In the genomic region with DNA sequence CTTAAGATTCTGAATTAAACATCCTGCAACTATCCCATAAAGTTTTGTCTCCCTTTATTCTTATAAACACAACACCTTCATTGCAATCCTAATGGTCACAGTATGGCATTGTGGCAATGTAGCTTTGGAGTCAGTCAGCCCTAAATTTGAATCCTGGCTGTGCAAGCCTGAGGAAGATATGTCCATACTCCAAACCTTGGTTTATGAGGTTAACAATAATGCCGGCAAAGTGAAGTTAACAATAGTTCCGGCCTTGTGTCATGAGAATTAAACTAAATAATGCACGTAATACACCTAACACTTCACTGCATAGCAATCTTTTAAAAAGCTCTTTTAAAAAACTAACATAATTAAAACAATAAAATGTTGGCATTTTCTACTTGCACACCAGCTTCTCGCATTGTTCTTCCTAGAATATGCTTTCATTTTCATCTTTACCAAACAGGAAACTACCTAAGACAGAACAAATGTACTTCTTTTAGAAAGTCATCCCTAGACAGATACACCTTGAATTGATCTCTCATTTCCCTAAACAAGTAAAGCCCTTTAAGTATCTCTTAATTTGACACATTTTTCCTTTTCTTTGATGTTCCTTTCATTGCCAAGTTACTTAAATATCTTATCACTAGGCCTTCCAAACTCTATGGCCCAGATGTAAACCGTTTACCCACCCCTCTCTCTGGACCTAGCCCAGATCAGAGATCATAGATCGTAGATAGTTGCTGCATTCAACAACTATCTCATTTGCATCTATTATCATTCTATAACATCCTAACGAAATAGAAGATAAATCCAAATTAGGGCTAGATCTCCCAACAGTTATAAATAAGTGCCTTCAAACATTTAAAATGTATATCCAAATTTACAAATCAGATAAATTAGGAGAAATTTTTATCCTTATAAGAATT, we compare ENCODE assay signal across 9 cellular contexts.
DNase-seq lines count a peak whose midpoint lies in the region; ATAC-seq and TF ChIP-seq lines count a peak whose summit lies in the region.
"Had no signal": no experiment of that assay in that cellular context is flagged by ENCODE, and none has a peak within 500 bp of the region (broad histone marks: within the 10 kb centered on the region; RNA-seq: fewer than 3 reads in every experiment).

No MANE protein-coding gene starts in this region.

- peaks cover 0 to 9% (median 0%) of the 10 kb centered on the region in 11 experiments; a peak in 2 of 22 replicates for H3K36me3 ChIP-seq in BLaER1 treated with 17β-estradiol and CSF1 and Interleukin-3, amounts not matched to agents 10 nM and 100 nM
- H3K36me3 ChIP-seq in upper lobe of right lung (no peaks in the 10 kb centered on the region), SJCRH30 (no peaks in the 10 kb centered on the region; the same call in 1 of the 2 replicates)

- H3K9ac ChIP-seq in BLaER1 treated with 17β-estradiol and CSF1 and Interleukin-3, amounts not matched to agents 10 nM and 100 nM, result 0 out of 22 replicates have a peak overlapping the region, but pooled peaks of 1 of the 11 experiments have one; percentile 17

- peak overlapping the region; percentile 91 for H3K27ac Mint-ChIP-seq in chondrocyte (ENCODE audit: unreplicated experiment)

- no peaks in the 10 kb centered on the region for H3K9me3 Mint-ChIP-seq in chondrocyte (ENCODE audit: low read depth)

- peak overlapping the region in 7 of 11 experiments; percentile 30 to 76 (median 42); a peak in 12 of 22 replicates for H3K27ac ChIP-seq in BLaER1 treated with 17β-estradiol and CSF1 and Interleukin-3, amounts not matched to agents 10 nM and 100 nM
- H3K27ac ChIP-seq in upper lobe of right lung, result peak overlapping the region; percentile 63
- H3K27ac ChIP-seq in SJCRH30, result no peak overlapping the region

- H3K27me3 ChIP-seq in BLaER1 treated with 17β-estradiol and CSF1 and Interleukin-3, amounts not matched to agents 10 nM and 100 nM, result no peaks in the 10 kb centered on the region
- H3K27me3 ChIP-seq in upper lobe of right lung (no peaks in the 10 kb centered on the region), SJCRH30 (no peaks in the 10 kb centered on the region)

- H3K9me3 ChIP-seq in BLaER1 treated with 17β-estradiol and CSF1 and Interleukin-3, amounts not matched to agents 10 nM and 100 nM (replicated peaks in 1 of 11), result peaks cover 0 to 8% (median 4%) of the 10 kb centered on the region in 11 experiments; a peak in 4 of 22 replicates
- H3K9me3 ChIP-seq in upper lobe of right lung (no peaks in the 10 kb centered on the region), SJCRH30 (replicated peaks) (no peaks in the 10 kb centered on the region)

- TF ChIP-seq CTCF in chondrocyte (IDR thresholded peaks at IDR 0.05) (no peak), upper lobe of right lung (IDR thresholded peaks at IDR 0.05) (no peak)

- intact Hi-C loops in upper lobe of right lung (cut with DNase I), result no loop called here

- ATAC-seq in GM19351 (IDR thresholded peaks at IDR 0.05; ENCODE audit: unreplicated experiment) (peak; percentile 90), HG03280 (IDR thresholded peaks at IDR 0.05; ENCODE audit: unreplicated experiment) (peak; percentile 82), upper lobe of right lung (no peak), esophagus mucosa (no peak)

- H3K36me3 Mint-ChIP-seq in chondrocyte (ENCODE audit: low read depth), result peaks cover 3% of the 10 kb centered on the region

- peak overlapping the region in 5 of 10 experiments; percentile 18 to 37 (median 33); a peak in 7 of 20 replicates for H3K4me3 ChIP-seq in BLaER1 treated with 17β-estradiol and CSF1 and Interleukin-3, amounts not matched to agents 10 nM and 100 nM
- H3K4me3 ChIP-seq in upper lobe of right lung, result peak overlapping the region; percentile 23
- H3K4me3 ChIP-seq in SJCRH30, result no peak overlapping the region

- no peak overlapping the region for H3K4me3 Mint-ChIP-seq in chondrocyte (ENCODE audit: unreplicated experiment)
- H3K4me3 Mint-ChIP-seq: neural crest cell had no signal

- peak overlapping the region; percentile 51 to 82 (median 75); a peak in 21 of 22 replicates for H3K4me2 ChIP-seq in BLaER1 treated with 17β-estradiol and CSF1 and Interleukin-3, amounts not matched to agents 10 nM and 100 nM

- no peaks in the 10 kb centered on the region for H3K27me3 Mint-ChIP-seq in chondrocyte (ENCODE audit: low read depth)

- H4K20me1 ChIP-seq in BLaER1 treated with 17β-estradiol and CSF1 and Interleukin-3, amounts not matched to agents 10 nM and 100 nM, result no peaks in the 10 kb centered on the region; a peak in 1 of 22 replicates

- peaks cover 26 to 60% (median 51%) of the 10 kb centered on the region in 10 experiments for H3K4me1 ChIP-seq in BLaER1 treated with 17β-estradiol and CSF1 and Interleukin-3, amounts not matched to agents 10 nM and 100 nM
- H3K4me1 ChIP-seq in upper lobe of right lung (peaks cover 63% of the 10 kb centered on the region), SJCRH30 (peaks cover 2% of the 10 kb centered on the region; the same call in 1 of the 2 replicates)

- DNase-seq in chondrocyte (ENCODE audit: low spot score) (no peak), upper lobe of right lung (no peak), HuH-7 (ENCODE audit: low spot score) (no peak), SJCRH30 (no peak)

- peaks cover 92% of the 10 kb centered on the region for H3K4me1 Mint-ChIP-seq in chondrocyte (ENCODE audit: low read depth)

Comparison
In these comparisons a context has a peak if more than half of its experiments do, and no peak if none do; other contexts are left out.
1. ATAC-seq: peak in GM19351 (single experiment) and HG03280 (single experiment); none in upper lobe of right lung (single experiment) and esophagus mucosa (single experiment).